18 cellular contexts compared by ENCODE assay signal in genomic region chr17:43613911-43614310, GRCh38.
"Had no signal": no experiment of that assay in that cellular context is flagged by ENCODE, and none has a peak within 500 bp of the region (broad histone marks: within the 10 kb centered on the region; RNA-seq: fewer than 3 reads in every experiment).

No MANE protein-coding gene starts in this region.

- H3K4me3 Mint-ChIP-seq: activated CD4-positive, alpha-beta memory T cell treated with anti-CD3 and anti-CD28 coated beads for 36 hours; activated naive CD8-positive, alpha-beta T cell treated with anti-CD3 and anti-CD28 coated beads for 36 hours; endodermal cell; naive thymus-derived CD8-positive, alpha-beta T cell; stimulated activated naive CD8-positive, alpha-beta T cell treated with anti-CD3 and anti-CD28 coated beads, Interleukin-15, Interleukin-2, amounts not matched to agents 100 ng/mL and 50 ng/mL, for 24 hours; T-helper 1 cell treated with Interleukin-12 subunit alpha and Interleukin-12 subunit beta and Interleukin-4 antibody, amounts not matched to agents 30 μg/mL and 1 μg/mL, for 36 hours had no signal

- H3K27ac Mint-ChIP-seq: activated CD4-positive, alpha-beta memory T cell treated with anti-CD3 and anti-CD28 coated beads for 36 hours; activated naive CD8-positive, alpha-beta T cell treated with anti-CD3 and anti-CD28 coated beads for 36 hours; endodermal cell; naive thymus-derived CD8-positive, alpha-beta T cell; progenitor cell of endocrine pancreas; stimulated activated naive CD8-positive, alpha-beta T cell treated with anti-CD3 and anti-CD28 coated beads, Interleukin-15, Interleukin-2, amounts not matched to agents 100 ng/mL and 50 ng/mL, for 24 hours; T-helper 1 cell treated with Interleukin-12 subunit alpha and Interleukin-12 subunit beta and Interleukin-4 antibody, amounts not matched to agents 30 μg/mL and 1 μg/mL, for 36 hours had no signal

- H3K4me3 ChIP-seq: colonic mucosa, heart left ventricle, lower lobe of right lung, tibial nerve had no signal

- DNase-seq: activated CD4-positive, alpha-beta memory T cell treated with anti-CD3 and anti-CD28 coated beads for 36 hours; activated CD4-positive, alpha-beta T cell treated with anti-CD3 and anti-CD28 coated beads for 48 hours; activated naive CD4-positive, alpha-beta T cell treated with Interleukin-2 at 50 U/mL for 16 hours; activated naive CD8-positive, alpha-beta T cell treated with anti-CD3 and anti-CD28 coated beads for 36 hours; activated T-cell treated with anti-CD3 and anti-CD28 coated beads, Interleukin-2, amount 50 U/mL, for 48 hours; central memory CD4-positive, alpha-beta T cell; colonic mucosa; endodermal cell; heart left ventricle; lower lobe of right lung; naive thymus-derived CD8-positive, alpha-beta T cell; stimulated activated CD4-positive, alpha-beta T cell treated with anti-CD3 and anti-CD28 coated beads, Interleukin-4, amount 100 ng/mL, for 24 hours; T1000 had no signal

- ATAC-seq: heart left ventricle; left lobe of liver; lower lobe of right lung; naive thymus-derived CD8-positive, alpha-beta T cell had no signal

- H3K27me3 Mint-ChIP-seq: activated CD4-positive, alpha-beta memory T cell treated with anti-CD3 and anti-CD28 coated beads for 36 hours; activated naive CD8-positive, alpha-beta T cell treated with anti-CD3 and anti-CD28 coated beads for 36 hours had no signal

- H3K36me3 Mint-ChIP-seq: activated CD4-positive, alpha-beta memory T cell treated with anti-CD3 and anti-CD28 coated beads for 36 hours; activated naive CD8-positive, alpha-beta T cell treated with anti-CD3 and anti-CD28 coated beads for 36 hours; naive thymus-derived CD8-positive, alpha-beta T cell had no signal

- H3K4me1 Mint-ChIP-seq: activated naive CD8-positive, alpha-beta T cell treated with anti-CD3 and anti-CD28 coated beads for 36 hours; endodermal cell; naive thymus-derived CD8-positive, alpha-beta T cell had no signal

- H3K9me3 Mint-ChIP-seq: activated CD4-positive, alpha-beta memory T cell treated with anti-CD3 and anti-CD28 coated beads for 36 hours; activated naive CD8-positive, alpha-beta T cell treated with anti-CD3 and anti-CD28 coated beads for 36 hours; endodermal cell; naive thymus-derived CD8-positive, alpha-beta T cell; stimulated activated naive CD8-positive, alpha-beta T cell treated with anti-CD3 and anti-CD28 coated beads, Interleukin-15, Interleukin-2, amounts not matched to agents 100 ng/mL and 50 ng/mL, for 24 hours; T-helper 1 cell treated with Interleukin-12 subunit alpha and Interleukin-12 subunit beta and Interleukin-4 antibody, amounts not matched to agents 30 μg/mL and 1 μg/mL, for 36 hours had no signal
